ENCODE assay signal across 8 cellular contexts in genomic region chr6:54291146-54291545, GRCh38. TPM values are rescaled to one million over a fixed set of nuclear protein-coding genes. Genes with fewer than 3 reads are reported as not detected.
A peak's percentile ranks its signal among the peaks of the same experiment; 100 is the strongest.
DNase-seq lines count a peak whose midpoint lies in the region; ATAC-seq, FAIRE-seq and TF ChIP-seq lines count a peak whose summit lies in the region.

No MANE protein-coding gene starts in this region.

- H3K9me3 ChIP-seq in endothelial cell of umbilical vein (replicated peaks; ENCODE audit: control insufficient read depth, insufficient read depth, low read length) (no peaks in the 10 kb centered on the region), PC-9 (ENCODE audit: insufficient read depth, low read depth) (no peaks in the 10 kb centered on the region), OCI-LY7 (ENCODE audit: low read length) (no peaks in the 10 kb centered on the region), endodermal cell (ENCODE audit: control insufficient read depth, low read length) (no peaks in the 10 kb centered on the region), uterus (no peaks in the 10 kb centered on the region)

- H3K27me3 Mint-ChIP-seq in endodermal cell (ENCODE audit: insufficient read depth): no peaks in the 10 kb centered on the region

- no peak for TF ChIP-seq CTCF in endothelial cell of umbilical vein (IDR thresholded peaks at IDR 0.05; ENCODE audit: extremely low read depth in 1 of 2, insufficient read depth in 1 of 2, low read depth in 1 of 2, low read length in 2 of 2)
- TF ChIP-seq CTCF in PC-9 (conservative IDR thresholded peaks at IDR 0.05): no peak
- no peak for TF ChIP-seq CTCF in OCI-LY7 (conservative IDR thresholded peaks at IDR 0.05; ENCODE audit: low read length)
- TF ChIP-seq CTCF in endodermal cell (conservative IDR thresholded peaks at IDR 0.05): no peak
- no peak for TF ChIP-seq CTCF in uterus (IDR thresholded peaks at IDR 0.05)

- WGBS in endodermal cell (ENCODE audit: insufficient coverage in 1 of 2, insufficient read length in 1 of 2), 2 experiments: 73% methylated on average over 2 of the region's 2 CpGs; no CpG with 5 or more reads in 1 of the 2 experiments

- TF ChIP-seq POLR2A in endothelial cell of umbilical vein (IDR thresholded peaks at IDR 0.05; ENCODE audit: low read depth, low read length) (peak; percentile 22), uterus (IDR thresholded peaks at IDR 0.05) (no peak)

- in situ Hi-C loops in Caki2 (cut with HindIII; ENCODE audit: low pct_unique_long_range_greater_than_20kb, low sequenced_read_pairs): no loop called here

- H3K4me1 Mint-ChIP-seq in endodermal cell: peaks cover 2% of the 10 kb centered on the region

- no peak overlapping the region for H3K27ac Mint-ChIP-seq in endodermal cell

- no peaks in the 10 kb centered on the region for H3K36me3 Mint-ChIP-seq in endodermal cell (ENCODE audit: low read depth)

- H3K4me2 ChIP-seq in endothelial cell of umbilical vein (ENCODE audit: insufficient read depth, low read length): peak overlapping the region; percentile 31
- no peak overlapping the region for H3K4me2 ChIP-seq in PC-9
- no peak overlapping the region for H3K4me2 ChIP-seq in OCI-LY7 (ENCODE audit: low read length)

- dilution Hi-C loops in endothelial cell of umbilical vein (cut with MboI; ENCODE audit: extremely low pct_ligation_motif_present, low sequenced_read_pairs): no loop called here

- no peaks in the 10 kb centered on the region for H3K9me3 Mint-ChIP-seq in endodermal cell

- peak; percentile 77 for DNase-seq in Caki2 (ENCODE audit: low read depth)
- peak; percentile 94 for DNase-seq in endothelial cell of umbilical vein (ENCODE audit: low read depth, low spot score)
- no peak for DNase-seq in PC-9
- no peak for DNase-seq in OCI-LY7 (ENCODE audit: low spot score)
- no peak for DNase-seq in endodermal cell
- no peak for DNase-seq in uterus

- no peaks in the 10 kb centered on the region for H3K27me3 ChIP-seq in endothelial cell of umbilical vein (ENCODE audit: control insufficient read depth in 2 of 2, insufficient read depth in 2 of 2, low read length in 2 of 2)
- H3K27me3 ChIP-seq in PC-9 (ENCODE audit: insufficient read depth, low read depth): no peaks in the 10 kb centered on the region
- H3K27me3 ChIP-seq in endodermal cell (ENCODE audit: control insufficient read depth, insufficient read depth, low read length, poor library complexity, severe bottlenecking): no peaks in the 10 kb centered on the region
- H3K27me3 ChIP-seq in uterus: no peaks in the 10 kb centered on the region

- no peaks in the 10 kb centered on the region for H3K9me2 ChIP-seq in PC-9 (ENCODE audit: insufficient read depth)
- no peaks in the 10 kb centered on the region for H3K9me2 ChIP-seq in OCI-LY7 (ENCODE audit: insufficient read depth, low read length)

- H3K79me2 ChIP-seq in endothelial cell of umbilical vein (ENCODE audit: control insufficient read depth, insufficient read depth, low read length) (no peaks in the 10 kb centered on the region), PC-9 (ENCODE audit: low read depth) (no peaks in the 10 kb centered on the region), OCI-LY7 (ENCODE audit: insufficient read depth, low read depth, low read length) (no peaks in the 10 kb centered on the region)

- intact Hi-C loops in endothelial cell of umbilical vein (cut with micrococcal nuclease): loop anchor here (1.0 to 5.0 kb wide), 6 partner anchors 44 to 307 kb away; no protein-coding TSS in a partner anchor
- intact Hi-C loops in PC-9 (cut with micrococcal nuclease; ENCODE audit: unreplicated experiment): no loop called here
- intact Hi-C loops in OCI-LY7 (cut with micrococcal nuclease; ENCODE audit: unreplicated experiment): no loop called here
- intact Hi-C loops in uterus (cut with DNase I; ENCODE audit: low total_unique reads): no loop called here

- ATAC-seq in GM21423 (IDR thresholded peaks at IDR 0.05; ENCODE audit: unreplicated experiment) (peak; percentile 72), HG03558 (IDR thresholded peaks at IDR 0.05; ENCODE audit: extremely low read depth, unreplicated experiment) (peak; percentile 43)

- no peak overlapping the region for H3K4me3 ChIP-seq in endothelial cell of umbilical vein (replicated peaks in 1 of 3; ENCODE audit: insufficient read depth in 1 of 3, low read depth in 1 of 3, low read length in 3 of 3)
- H3K4me3 ChIP-seq in PC-9: no peak overlapping the region
- H3K4me3 ChIP-seq in OCI-LY7 (ENCODE audit: low read depth, low read length, poor library complexity, severe bottlenecking): no peak overlapping the region
- no peak overlapping the region for H3K4me3 ChIP-seq in endodermal cell (ENCODE audit: low read length)
- no peak overlapping the region for H3K4me3 ChIP-seq in uterus

- H3K4me1 ChIP-seq in endothelial cell of umbilical vein (ENCODE audit: control insufficient read depth, extremely low read depth, insufficient read depth, low read length): peaks cover 33% of the 10 kb centered on the region
- H3K4me1 ChIP-seq in PC-9 (replicated peaks; ENCODE audit: insufficient read depth): no peaks in the 10 kb centered on the region
- H3K4me1 ChIP-seq in OCI-LY7 (ENCODE audit: insufficient read depth, low read length, poor library complexity, severe bottlenecking): no peaks in the 10 kb centered on the region
- no peaks in the 10 kb centered on the region for H3K4me1 ChIP-seq in endodermal cell (ENCODE audit: control insufficient read depth, insufficient read depth, low read length)
- no peaks in the 10 kb centered on the region for H3K4me1 ChIP-seq in uterus

- H3K9ac ChIP-seq in endothelial cell of umbilical vein (replicated peaks; ENCODE audit: extremely low read depth, insufficient read depth, low read length) (peak overlapping the region; percentile 15), endodermal cell (ENCODE audit: extremely low read depth, low read length, poor library complexity, severe bottlenecking) (no peak overlapping the region)

- H3K27ac ChIP-seq in endothelial cell of umbilical vein (ENCODE audit: insufficient read depth, low read depth, low read length): peak overlapping the region; percentile 95
- H3K27ac ChIP-seq in PC-9: no peak overlapping the region
- H3K27ac ChIP-seq in OCI-LY7 (ENCODE audit: low read depth, low read length, poor library complexity, severe bottlenecking): no peak overlapping the region
- no peak overlapping the region for H3K27ac ChIP-seq in endodermal cell (ENCODE audit: low read depth, low read length)
- no peak overlapping the region for H3K27ac ChIP-seq in uterus

- no peaks in the 10 kb centered on the region for H3K9me1 ChIP-seq in endothelial cell of umbilical vein (replicated peaks; ENCODE audit: control insufficient read depth, extremely low read depth, insufficient read depth, low read length)

- BruUV-seq in endothelial cell of umbilical vein (replicated peaks; lab: Mats Ljungman, UMichigan) (no TSS peak), PC-9 (replicated peaks; lab: Mats Ljungman, UMichigan) (no TSS peak), OCI-LY7 (replicated peaks; lab: Mats Ljungman, UMichigan) (no TSS peak)

- H4K20me1 ChIP-seq in endothelial cell of umbilical vein (replicated peaks; ENCODE audit: control insufficient read depth, extremely low read depth, insufficient read depth, low read length) (no peaks in the 10 kb centered on the region), PC-9 (ENCODE audit: insufficient read depth) (no peaks in the 10 kb centered on the region), OCI-LY7 (ENCODE audit: insufficient read depth, low read length) (no peaks in the 10 kb centered on the region)

- POLR2A ChIA-PET in endothelial cell of umbilical vein (lab: Charles Lee) (no interaction called here), PC-9 (lab: Charles Lee; ENCODE audit: unreplicated experiment) (no interaction called here), OCI-LY7 (lab: Charles Lee) (no interaction called here)

- peak; percentile 18 for FAIRE-seq in endothelial cell of umbilical vein (lab: Jason Lieb, UNC)

- CTCF ChIA-PET in endothelial cell of umbilical vein (lab: Charles Lee): interaction anchor here (1.3 to 1.7 kb wide), 2 partner anchors 9 to 305 kb away, joined by 5 to 7 read pairs; no protein-coding TSS in a partner anchor
- CTCF ChIA-PET in PC-9 (lab: Charles Lee): no interaction called here
- CTCF ChIA-PET in OCI-LY7 (lab: Charles Lee; ENCODE audit: unreplicated experiment): no interaction called here

- H3K4me3 Mint-ChIP-seq in endodermal cell: no peak overlapping the region

- H3K36me3 ChIP-seq in endothelial cell of umbilical vein (ENCODE audit: control insufficient read depth in 2 of 2, extremely low read depth in 1 of 2, insufficient read depth in 2 of 2, low read length in 2 of 2) (no peaks in the 10 kb centered on the region), PC-9 (ENCODE audit: low read depth) (no peaks in the 10 kb centered on the region), OCI-LY7 (ENCODE audit: insufficient read depth, low read length) (no peaks in the 10 kb centered on the region), endodermal cell (ENCODE audit: control insufficient read depth, insufficient read depth, low read length) (no peaks in the 10 kb centered on the region), uterus (no peaks in the 10 kb centered on the region)

- H3F3A ChIP-seq in PC-9 (ENCODE audit: insufficient read depth, low read depth): no peaks in the 10 kb centered on the region

- H2AFZ ChIP-seq in endothelial cell of umbilical vein (ENCODE audit: low read depth, low read length) (peak overlapping the region; percentile 85), PC-9 (no peak overlapping the region), OCI-LY7 (ENCODE audit: low read length) (no peak overlapping the region)

TF ChIP-seq in endothelial cell of umbilical vein, 7 proteins besides CTCF, POLR2A, EP300 and RAD21 (continues in another document):
- TF ChIP-seq POLR2AphosphoS5 (IDR thresholded peaks at IDR 0.05; ENCODE audit: insufficient read depth, low read depth, low read length) (peak; percentile 29), JUN (IDR thresholded peaks at IDR 0.05; ENCODE audit: borderline replicate concordance, insufficient read depth, insufficient read length, low read depth) (peak; percentile 77), GATA2 (IDR thresholded peaks at IDR 0.05; ENCODE audit: insufficient read depth, insufficient read length, low read depth, low read length) (no peak)

RNA-seq across cellular contexts. Expression of gene TINAG, which starts 17.1 kb away (rescaled TPM):
- 62.1 and 114 TPM in 2 replicates for total RNA-seq in Caki2 (2014; rRNA removed; shearing (Covaris generic); ENCODE audit: low replicate concordance)
- 0.21 TPM in 1 of 2 replicates, not detected in the other for total RNA-seq in endothelial cell of umbilical vein
- polyA plus RNA-seq in endothelial cell of umbilical vein: not detected in 2 replicates
- polyA plus RNA-seq in endothelial cell of umbilical vein (2011; cell fraction: cytosol; rRNA removed): not detected in 2 replicates
- not detected in 2 replicates for polyA plus RNA-seq in endothelial cell of umbilical vein (2011; cell fraction: nucleus; rRNA removed)
- not detected in 2 replicates for polyA plus RNA-seq in endothelial cell of umbilical vein (2012)
- polyA minus RNA-seq in endothelial cell of umbilical vein: not detected in 2 replicates
- polyA minus RNA-seq in endothelial cell of umbilical vein (2011; cell fraction: cytosol; rRNA and poly(A)+ RNA removed): not detected
- polyA minus RNA-seq in endothelial cell of umbilical vein (2011; cell fraction: nucleus; rRNA and poly(A)+ RNA removed): not detected in 2 replicates
- not detected in 2 replicates for total RNA-seq in PC-9 (2021)
- total RNA-seq in OCI-LY7 (2014; rRNA removed; shearing (Covaris generic)): not detected in 2 replicates
- total RNA-seq in OCI-LY7 (2022): not detected in 2 replicates
- total RNA-seq in endodermal cell: not detected
- polyA plus RNA-seq in endodermal cell (2013, experiment 1 of 2): not detected
- polyA plus RNA-seq in endodermal cell (2013, experiment 2 of 2): not detected
- not detected for total RNA-seq in uterus

Comparison
In these comparisons a context has a peak if more than half of its experiments do, and no peak if none do; other contexts are left out.
1. DNase-seq: peak in Caki2 (single experiment) and endothelial cell of umbilical vein (single experiment); none in PC-9 (0 of 2), OCI-LY7 (single experiment), endodermal cell (single experiment) and uterus (0 of 2).
2. RNA of gene TINAG, which starts 17.1 kb away (total RNA-seq): 62.1 to 114 TPM in Caki2; 0.21 TPM in endothelial cell of umbilical vein, not detected in PC-9, not detected in OCI-LY7, not detected in endodermal cell and not detected in uterus; every median in the first group is over 10 times any median in the second.